Comparison of ENCODE assay signal across 15 cellular contexts in the genomic region with DNA sequence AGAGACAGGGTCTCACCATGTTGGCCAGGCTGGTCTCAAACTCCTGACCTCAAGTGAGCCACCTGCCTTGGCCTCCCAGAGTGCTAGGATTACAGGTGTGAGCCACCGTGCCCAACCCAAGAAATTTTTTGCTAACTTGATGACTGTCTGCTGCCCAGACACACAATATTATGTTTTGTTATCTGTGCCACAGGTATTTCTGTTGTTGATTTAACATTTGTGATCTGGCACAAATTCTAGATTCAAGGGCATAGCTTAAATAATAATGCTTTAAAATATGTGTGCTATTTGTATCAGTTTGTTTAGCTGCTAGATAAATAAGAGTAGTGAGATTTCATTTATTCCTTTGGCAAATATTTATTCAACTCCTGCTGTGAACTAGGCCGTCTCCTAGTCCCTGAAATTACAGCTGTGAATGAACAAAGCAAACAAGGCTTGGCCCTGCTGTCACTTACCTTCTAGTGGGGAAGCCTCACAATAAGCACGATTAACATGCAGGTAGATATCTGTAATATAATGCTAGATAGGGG. TPM values are rescaled to one million over a fixed set of nuclear protein-coding genes. Genes with fewer than 3 reads are reported as not detected.
A peak's percentile ranks its signal among the peaks of the same experiment; 100 is the strongest.
DNase-seq lines count a peak whose midpoint lies in the region; ATAC-seq lines count a peak whose summit lies in the region.
"Had no signal": no experiment of that assay in that cellular context is flagged by ENCODE, and none has a peak within 500 bp of the region (broad histone marks: within the 10 kb centered on the region; RNA-seq: fewer than 3 reads in every experiment).

No MANE protein-coding gene starts in this region.

- H3K4me1 Mint-ChIP-seq in T-helper 17 cell, result peaks cover 9% of the 10 kb centered on the region

- ATAC-seq in T-helper 17 cell (no peak), GM19324 (IDR thresholded peaks at IDR 0.05; ENCODE audit: low FRiP score, unreplicated experiment) (no peak)

- DNase-seq in DMS79 treated with DMSO at 0.1 percent for 48 hours (lab: John Stamatoyannopoulos, UW) (peak; percentile 44), NCI-H1930 (lab: John Stamatoyannopoulos, UW) (peak; percentile 47 to 76), T-helper 17 cell (no peak), mucosa of gallbladder (ENCODE audit: low spot score) (peak; percentile 14), NAMALWA (ENCODE audit: low spot score) (no peak)
- DNase-seq in activated naive CD4-positive, alpha-beta T cell treated with Interleukin-2 at 50 U/mL for 16 hours, result no peak
- DNase-seq in activated naive CD4-positive, alpha-beta T cell (lab: John Stamatoyannopoulos, UW), result no peak
- DNase-seq: activated CD4-positive, CD25-positive, alpha-beta regulatory T cell treated with anti-CD3 and anti-CD28 coated beads, Interleukin-2, amount 50 U/mL, for 72 hours; activated gamma-delta T cell treated with Interleukin-2 at 50 U/mL for 16 hours; dorsolateral prefrontal cortex; foreskin melanocyte; MG63; SJCRH30; stimulated activated naive CD4-positive, alpha-beta T cell had no signal

- no peak overlapping the region for H3K4me3 Mint-ChIP-seq in T-helper 17 cell

- H3K9me3 ChIP-seq in T-helper 17 cell (ENCODE audit: control insufficient read depth, low read length, poor library complexity, severe bottlenecking), result no peaks in the 10 kb centered on the region
- H3K9me3 ChIP-seq: MG63, SJCRH30 had no signal

- no peaks in the 10 kb centered on the region for H3K27me3 Mint-ChIP-seq in T-helper 17 cell

- no peaks in the 10 kb centered on the region for H3K36me3 Mint-ChIP-seq in T-helper 17 cell (ENCODE audit: low read depth)

- H3K27ac Mint-ChIP-seq in T-helper 17 cell, result peak overlapping the region; percentile 43

RNA-seq across cellular contexts. Expression of a gene that starts 35.3 kb away (rescaled TPM):
- total RNA-seq in T-helper 17 cell (10 to 100 TPM; 67.1 to 76.4 TPM), mucosa of gallbladder (45.8 TPM)

RNA-seq across cellular contexts. Expression of a gene that starts 55.8 kb away (rescaled TPM):
- total RNA-seq in T-helper 17 cell, result 100 to 1,000 TPM; 224 to 229 TPM
- 363 TPM for total RNA-seq in mucosa of gallbladder

Comparison
In these comparisons a context has a peak if more than half of its experiments do, and no peak if none do; other contexts are left out.
1. DNase-seq: peak in DMS79 treated with DMSO at 0.1 percent for 48 hours (single experiment), NCI-H1930 (2 of 2) and mucosa of gallbladder (single experiment); none in T-helper 17 cell (0 of 3), NAMALWA (single experiment), activated naive CD4-positive, alpha-beta T cell treated with Interleukin-2 at 50 U/mL for 16 hours (single experiment) and activated naive CD4-positive, alpha-beta T cell (0 of 4).